ENCODE assay signal across 8 cellular contexts in genomic region chr13:109785892-109786450, GRCh38. TPM values are rescaled to one million over a fixed set of nuclear protein-coding genes. Genes with fewer than 3 reads are reported as not detected.
DNase-seq lines count a peak whose midpoint lies in the region; ATAC-seq and TF ChIP-seq lines count a peak whose summit lies in the region.

No MANE protein-coding gene starts in this region.

- no peaks in the 10 kb centered on the region for H3K79me2 ChIP-seq in OCI-LY3 (ENCODE audit: low read length)

- DNase-seq in endodermal cell (no peak), HCEC 1CT (no peak), glomerular visceral epithelial cell (ENCODE audit: extremely low spot score) (no peak), AML-193 (lab: John Stamatoyannopoulos, UW) (no peak)

- H3K27me3 ChIP-seq in OCI-LY3 (ENCODE audit: low read depth, low read length) (peaks cover 10% of the 10 kb centered on the region; the same call in 1 of the 2 replicates), endodermal cell (ENCODE audit: control insufficient read depth, insufficient read depth, low read length, poor library complexity, severe bottlenecking) (no peaks in the 10 kb centered on the region), neutrophil (no peaks in the 10 kb centered on the region)

- H3K36me3 Mint-ChIP-seq in endodermal cell (ENCODE audit: low read depth): peaks cover 13% of the 10 kb centered on the region

- peak overlapping the region; percentile 68 for H3K4me3 Mint-ChIP-seq in endodermal cell

- TF ChIP-seq CTCF in OCI-LY3 (IDR thresholded peaks at IDR 0.05; ENCODE audit: low read depth, low read length) (no peak), endodermal cell (conservative IDR thresholded peaks at IDR 0.05) (no peak), neutrophil (IDR thresholded peaks at IDR 0.05) (no peak)

- H3K9ac ChIP-seq in OCI-LY3 (ENCODE audit: low read length) (no peak overlapping the region), endodermal cell (ENCODE audit: extremely low read depth, low read length, poor library complexity, severe bottlenecking) (peak overlapping the region; percentile 47)

- H3K4me3 ChIP-seq in OCI-LY3 (ENCODE audit: low read length) (0 out of 2 replicates have a peak overlapping the region, but pooled peaks have one; percentile 38), endodermal cell (ENCODE audit: low read length) (peak overlapping the region; percentile 72), neutrophil (ENCODE audit: low read depth in 1 of 2, low read length in 1 of 2) (peak overlapping the region; percentile 85 to 100)

- H3K4me1 ChIP-seq in OCI-LY3 (ENCODE audit: low read length) (no peaks in the 10 kb centered on the region), endodermal cell (ENCODE audit: control insufficient read depth, insufficient read depth, low read length) (no peaks in the 10 kb centered on the region), neutrophil (ENCODE audit: control insufficient read depth in 1 of 2, insufficient read depth in 1 of 2, low read depth in 1 of 2, low read length in 1 of 2) (peaks cover 65% of the 10 kb centered on the region in 2 experiments)

- H3K9me3 Mint-ChIP-seq in endodermal cell: no peaks in the 10 kb centered on the region

- ATAC-seq in GM18499 (IDR thresholded peaks at IDR 0.05; ENCODE audit: insufficient read depth, unreplicated experiment) (peak; percentile 2), GM21619 (IDR thresholded peaks at IDR 0.05; ENCODE audit: unreplicated experiment) (peak; percentile 11)

- H4K20me1 ChIP-seq in OCI-LY3 (ENCODE audit: insufficient read depth, low read length): no peaks in the 10 kb centered on the region

- no peak overlapping the region for H3K4me2 ChIP-seq in OCI-LY3 (ENCODE audit: low read length)

- peaks cover 11% of the 10 kb centered on the region for H3K4me1 Mint-ChIP-seq in endodermal cell

- no peaks in the 10 kb centered on the region for H3K36me3 ChIP-seq in OCI-LY3 (replicated peaks; ENCODE audit: low read depth, low read length)
- H3K36me3 ChIP-seq in endodermal cell (ENCODE audit: control insufficient read depth, insufficient read depth, low read length): peaks cover 3% of the 10 kb centered on the region
- peaks cover 36% of the 10 kb centered on the region for H3K36me3 ChIP-seq in neutrophil

- H3K27ac Mint-ChIP-seq in endodermal cell: no peak overlapping the region

- H3K27me3 Mint-ChIP-seq in endodermal cell (ENCODE audit: insufficient read depth): peaks cover 10% of the 10 kb centered on the region

- 0% methylated on average over 6 to 87 of the region's 88 CpGs for WGBS in endodermal cell (ENCODE audit: insufficient coverage in 1 of 2, insufficient read length in 1 of 2), 2 experiments

- H3K9me3 ChIP-seq in OCI-LY3 (ENCODE audit: insufficient read depth, low read length) (no peaks in the 10 kb centered on the region), endodermal cell (ENCODE audit: control insufficient read depth, low read length) (no peaks in the 10 kb centered on the region), neutrophil (no peaks in the 10 kb centered on the region)

- H3K27ac ChIP-seq in OCI-LY3 (ENCODE audit: low read length) (no peak overlapping the region), endodermal cell (ENCODE audit: low read depth, low read length) (no peak overlapping the region), neutrophil (peak overlapping the region; percentile 98)

- H2AFZ ChIP-seq in OCI-LY3 (ENCODE audit: low read depth, low read length): no peak overlapping the region

RNA-seq across cellular contexts. Expression of gene IRS2, which starts 0.4 kb away (rescaled TPM):
- total RNA-seq in endodermal cell: 10 to 100 TPM; 16.9 to 23.7 TPM
- polyA plus RNA-seq in endodermal cell (2013, experiment 1 of 2): 9.5 TPM
- 9.9 TPM for polyA plus RNA-seq in endodermal cell (2013, experiment 2 of 2)

Comparison
In these comparisons a context has a peak if more than half of its experiments do, and no peak if none do; other contexts are left out.
1. H3K4me3 ChIP-seq: peak in every context shown above with its lines; median percentile 92 in neutrophil; 72 in endodermal cell; 38 in OCI-LY3.